ENCODE assay signal across 8 cellular contexts in the genomic region with DNA sequence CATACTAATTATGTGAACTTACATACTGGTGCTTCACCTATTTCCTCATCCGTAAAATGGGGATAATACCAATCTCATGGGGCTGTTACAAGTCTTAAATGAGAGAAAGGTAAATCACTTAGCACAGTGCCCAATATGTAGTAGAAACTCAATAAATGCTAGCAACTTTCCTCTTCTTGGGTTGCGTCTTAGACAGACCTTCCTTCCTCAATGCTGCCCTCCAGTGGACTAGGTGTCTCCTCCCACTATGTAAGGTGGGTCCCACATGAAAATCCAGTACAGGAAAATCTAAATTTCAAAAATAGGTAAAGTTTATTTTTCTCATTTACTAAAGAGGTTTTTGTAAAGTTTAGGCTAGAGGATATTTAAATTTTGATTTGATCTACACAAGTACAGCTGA. TPM values are rescaled to one million over a fixed set of nuclear protein-coding genes. Genes with fewer than 3 reads are reported as not detected.
DNase-seq lines count a peak whose midpoint lies in the region; ATAC-seq, FAIRE-seq and TF ChIP-seq lines count a peak whose summit lies in the region.

No MANE protein-coding gene starts in this region.

- H3K4me1 Mint-ChIP-seq in activated naive CD8-positive, alpha-beta T cell treated with anti-CD3 and anti-CD28 coated beads, Interleukin-2, amount 10 ng/mL, durations not matched to agents 7 days and 5 days: peaks cover 9% of the 10 kb centered on the region

- H3K27ac ChIP-seq in stomach: no peak overlapping the region

- H3K27me3 ChIP-seq in stomach: no peaks in the 10 kb centered on the region

- peak; percentile 84 for ATAC-seq in activated naive CD8-positive, alpha-beta T cell treated with anti-CD3 and anti-CD28 coated beads, Interleukin-2, amount 10 ng/mL, durations not matched to agents 7 days and 5 days (ENCODE audit: low read depth)
- ATAC-seq in left colon: peak; percentile 70

- H3K4me3 ChIP-seq in HFF-Myc (replicated peaks; ENCODE audit: low read depth, low read length) (no peak overlapping the region), stomach (no peak overlapping the region)

- H3K4me3 Mint-ChIP-seq in activated naive CD8-positive, alpha-beta T cell treated with anti-CD3 and anti-CD28 coated beads, Interleukin-2, amount 10 ng/mL, durations not matched to agents 7 days and 5 days: no peak overlapping the region

- H3K36me3 Mint-ChIP-seq in activated naive CD8-positive, alpha-beta T cell treated with anti-CD3 and anti-CD28 coated beads, Interleukin-2, amount 10 ng/mL, durations not matched to agents 7 days and 5 days: peaks cover 3% of the 10 kb centered on the region

- TF ChIP-seq EP300 in stomach (IDR thresholded peaks at IDR 0.05): no peak

- WGBS in stomach, 5 donors: 36 to 78% (median 61%) methylated on average over 2 of the region's 2 CpGs

- TF ChIP-seq POLR2A in stomach (IDR thresholded peaks at IDR 0.05): no peak

- intact Hi-C loops in left colon (cut with DNase I, micrococcal nuclease): no loop called here
- intact Hi-C loops in stomach (cut with DNase I; ENCODE audit: low total_unique reads): no loop called here

- no peak overlapping the region for H3K27ac Mint-ChIP-seq in activated naive CD8-positive, alpha-beta T cell treated with anti-CD3 and anti-CD28 coated beads, Interleukin-2, amount 10 ng/mL, durations not matched to agents 7 days and 5 days

- H3K27me3 Mint-ChIP-seq in activated naive CD8-positive, alpha-beta T cell treated with anti-CD3 and anti-CD28 coated beads, Interleukin-2, amount 10 ng/mL, durations not matched to agents 7 days and 5 days: no peaks in the 10 kb centered on the region

- H3K36me3 ChIP-seq in stomach: peaks cover 0 to 38% (median 23%) of the 10 kb centered on the region in 4 donors

- TF ChIP-seq CTCF in HFF-Myc (IDR thresholded peaks at IDR 0.05; ENCODE audit: low read depth, low read length, missing control alignments) (peak; percentile 44), stomach (IDR thresholded peaks at IDR 0.05) (peak in 4 of 7 experiments; percentile 19 to 50 (median 27))

- no peaks in the 10 kb centered on the region for H3K9me3 Mint-ChIP-seq in activated naive CD8-positive, alpha-beta T cell treated with anti-CD3 and anti-CD28 coated beads, Interleukin-2, amount 10 ng/mL, durations not matched to agents 7 days and 5 days

- no peaks in the 10 kb centered on the region for H3K9me3 ChIP-seq in stomach

- DNase-seq in NCI-H1436 treated with DMSO at 0.1 percent for 48 hours (lab: John Stamatoyannopoulos, UW) (peak; percentile 4), NCI-H1436 (lab: John Stamatoyannopoulos, UW) (no peak), HFF-Myc (ENCODE audit: extremely low read depth, low read depth) (no peak), RCC 7860 (ENCODE audit: low spot score) (peak; percentile 9), left colon (peak in 1 of 2 donors; percentile 58), stomach (peak; percentile 33), ecto neural progenitor cell (ENCODE audit: low spot score) (no peak)
- DNase-seq in activated naive CD8-positive, alpha-beta T cell treated with anti-CD3 and anti-CD28 coated beads, Interleukin-2, amount 10 ng/mL, durations not matched to agents 7 days and 5 days: no peak

- FAIRE-seq in RCC 7860 (lab: Jason Lieb, UNC): no peak

- POLR2A ChIA-PET in activated naive CD8-positive, alpha-beta T cell treated with anti-CD3 and anti-CD28 coated beads, Interleukin-2, amount 10 ng/mL, durations not matched to agents 7 days and 5 days (lab: Charles Lee): interaction anchor here (0.9 kb wide), 1 partner anchor 218 kb away, joined by 3 read pairs; no protein-coding TSS in a partner anchor

- H3K4me1 ChIP-seq in stomach: no peaks in the 10 kb centered on the region

RNA-seq across cellular contexts. Expression of a gene that starts 20.6 kb away (rescaled TPM):
- total RNA-seq in activated naive CD8-positive, alpha-beta T cell treated with anti-CD3 and anti-CD28 coated beads, Interleukin-2, amount 10 ng/mL, durations not matched to agents 7 days and 5 days: 1 to 10 TPM; 5.7 to 6.7 TPM
- total RNA-seq in left colon (10 to 100 TPM; 34.5 to 41.6 TPM), stomach (10 to 100 TPM in 4 of 5 donors, not detected in 1; 17.4 to 30.1 (median 27.7) TPM)
- polyA plus RNA-seq in stomach: 1 to 10 TPM; 8.1 to 9.5 (median 8.7) TPM

RNA-seq across cellular contexts. Expression of a gene that starts 43.4 kb away (rescaled TPM):
- 100 to 1,000 TPM; 239 to 241 TPM for total RNA-seq in activated naive CD8-positive, alpha-beta T cell treated with anti-CD3 and anti-CD28 coated beads, Interleukin-2, amount 10 ng/mL, durations not matched to agents 7 days and 5 days
- total RNA-seq in left colon (1 to 10 TPM; 1.3 to 7.5 TPM), stomach (10 to 100 TPM in 1 of 5 donors, 1 to 10 TPM in 2, under 1 TPM in 1, not detected in 1; 0.58 to 10.7 (median 3.3) TPM)
- polyA plus RNA-seq in stomach: 10 to 100 TPM in 1 of 3 donors, 1 to 10 TPM in 2; 3.5 to 12.1 (median 6.7) TPM

Comparison
In these comparisons a context has a peak if more than half of its experiments do, and no peak if none do; other contexts are left out.
1. DNase-seq: peak in NCI-H1436 treated with DMSO at 0.1 percent for 48 hours (single experiment), RCC 7860 (single experiment) and stomach (single experiment); none in NCI-H1436 (single experiment), HFF-Myc (single experiment), activated naive CD8-positive, alpha-beta T cell treated with anti-CD3 and anti-CD28 coated beads, Interleukin-2, amount 10 ng/mL, durations not matched to agents 7 days and 5 days (single experiment) and ecto neural progenitor cell (single experiment).
2. RNA of a gene that starts 43.4 kb away (total RNA-seq): 239 to 241 TPM in activated naive CD8-positive, alpha-beta T cell treated with anti-CD3 and anti-CD28 coated beads, Interleukin-2, amount 10 ng/mL, durations not matched to agents 7 days and 5 days; 1.3 to 7.5 TPM in left colon and 0.58 to 10.7 TPM in stomach; every median in the first group is over 10 times any median in the second.